ENCODE assay signal across 8 cellular contexts in the genomic region with DNA sequence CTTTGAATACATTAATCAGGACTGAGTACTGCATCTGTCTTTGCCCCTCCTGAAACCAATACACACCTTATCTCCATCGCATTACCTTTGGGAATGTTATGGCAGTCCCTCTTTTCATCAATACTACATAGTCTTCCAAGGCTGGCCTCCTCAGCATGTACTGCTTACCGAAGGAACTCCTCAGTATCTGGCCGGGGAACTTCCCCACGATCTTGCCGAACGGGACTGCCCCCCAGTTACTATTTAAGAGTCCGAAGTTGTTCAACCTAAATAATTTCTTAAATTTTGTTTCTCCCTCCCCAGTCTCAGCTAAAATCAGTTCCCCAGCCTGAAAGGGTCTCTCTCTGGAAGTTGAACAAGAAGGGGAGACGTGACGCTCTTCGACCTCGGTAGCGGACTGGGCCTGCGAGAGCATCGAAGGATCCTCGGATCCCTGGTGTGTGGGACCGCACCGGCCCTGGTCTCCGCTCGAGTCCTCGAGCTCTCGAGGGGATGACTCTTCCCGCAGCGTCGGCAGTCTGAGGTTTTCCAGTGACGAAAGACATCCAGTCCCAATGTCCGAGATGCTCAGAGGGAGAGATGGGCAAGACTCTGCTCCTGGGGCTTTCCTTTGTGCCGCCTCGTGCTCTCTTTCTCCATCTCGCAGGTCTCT. TPM values are rescaled to one million over a fixed set of nuclear protein-coding genes. Genes with fewer than 3 reads are reported as not detected.
DNase-seq lines count a peak whose midpoint lies in the region; ATAC-seq, FAIRE-seq and TF ChIP-seq lines count a peak whose summit lies in the region.

No MANE protein-coding gene starts in this region.

- DNase-seq in 8988T: peak; percentile 17
- DNase-seq in GM12892 (ENCODE audit: insufficient read length): peak; percentile 26
- DNase-seq in Panc1 (ENCODE audit: low read depth, low spot score): no peak
- DNase-seq in dedifferentiated amniotic fluid mesenchymal stem cell (ENCODE audit: extremely low spot score): peak; percentile 15
- DNase-seq in mucosa of gallbladder (ENCODE audit: low spot score): peak; percentile 11
- DNase-seq in foreskin melanocyte: no peak
- DNase-seq in NCI-H2171 (lab: John Stamatoyannopoulos, UW): no peak

- intact Hi-C loops in Panc1 (cut with micrococcal nuclease; ENCODE audit: unreplicated experiment): no loop called here

- H3K27me3 ChIP-seq in Panc1 (ENCODE audit: control insufficient read depth, insufficient read depth, low read length): no peaks in the 10 kb centered on the region

- in situ Hi-C loops in Panc1 (cut with HindIII; ENCODE audit: low pct_unique_long_range_greater_than_20kb, low sequenced_read_pairs): no loop called here

- no peaks in the 10 kb centered on the region for H3K9me3 ChIP-seq in Panc1 (ENCODE audit: control insufficient read depth, insufficient read depth, low read depth, low read length)

- CTCF ChIA-PET in Panc1 (lab: Charles Lee): no interaction called here

- no peak for TF ChIP-seq POLR2A in GM12892 (IDR thresholded peaks at IDR 0.05; ENCODE audit: low read depth, low read length)

- peaks cover 10% of the 10 kb centered on the region; the same call in 1 of the 2 replicates for H3K4me1 ChIP-seq in Panc1 (ENCODE audit: control insufficient read depth, insufficient read depth, low read length)

- no peak for FAIRE-seq in GM12892 (lab: Jason Lieb, UNC)

- ATAC-seq in HG02970 (IDR thresholded peaks at IDR 0.05; ENCODE audit: low FRiP score, unreplicated experiment): peak; percentile 15
- peak; percentile 73 for ATAC-seq in Panc1

- BruUV-seq in Panc1 (replicated peaks; lab: Mats Ljungman, UMichigan): no TSS peak

- H3K4me3 ChIP-seq in Panc1 (ENCODE audit: low read depth in 2 of 2, low read length in 2 of 2): peak overlapping the region; percentile 85 to 95

- peaks cover 7% of the 10 kb centered on the region; the same call in 1 of the 2 replicates for H3K36me3 ChIP-seq in Panc1 (ENCODE audit: control insufficient read depth, insufficient read depth, low read length)

- peak overlapping the region; percentile 89 for H3K27ac ChIP-seq in Panc1 (ENCODE audit: low read length)

- no peak for TF ChIP-seq CTCF in Panc1 (IDR thresholded peaks at IDR 0.05)

- POLR2A ChIA-PET in Panc1 (lab: Charles Lee): no interaction called here

RNA-seq across cellular contexts. Expression of a gene that starts 0.5 kb away (rescaled TPM):
- 16.3 TPM for polyA plus RNA-seq in GM12892 (2012; ENCODE audit: missing spikeins)
- total RNA-seq in Panc1 (2021; ENCODE audit: unreplicated experiment) (14.3 TPM), mucosa of gallbladder (14.6 TPM)
- 10.4 TPM for polyA plus RNA-seq in Panc1 (2012; ENCODE audit: insufficient read length)

RNA-seq across cellular contexts. Expression of a gene that starts 24.8 kb away (rescaled TPM):
- polyA plus RNA-seq in GM12892 (2012; ENCODE audit: missing spikeins): 40.9 TPM
- total RNA-seq in Panc1 (2021; ENCODE audit: unreplicated experiment): 86.5 TPM
- 26.6 TPM for polyA plus RNA-seq in Panc1 (2012; ENCODE audit: insufficient read length)
- total RNA-seq in mucosa of gallbladder: 27.6 TPM

RNA-seq across cellular contexts. Expression of a gene that starts 59.0 kb away (rescaled TPM):
- polyA plus RNA-seq in GM12892 (2012; ENCODE audit: missing spikeins): 1.9 TPM
- total RNA-seq in Panc1 (2021; ENCODE audit: unreplicated experiment) (0.87 TPM), mucosa of gallbladder (0.89 TPM)
- polyA plus RNA-seq in Panc1 (2012; ENCODE audit: insufficient read length): 0.13 TPM

Comparison
In these comparisons a context has a peak if more than half of its experiments do, and no peak if none do; other contexts are left out.
1. DNase-seq: peak in 8988T (single experiment), GM12892 (single experiment), dedifferentiated amniotic fluid mesenchymal stem cell (single experiment) and mucosa of gallbladder (single experiment); none in Panc1 (single experiment), foreskin melanocyte (single experiment) and NCI-H2171 (single experiment).